In genomic region chr7:129553861-129554530, GRCh38 we compare ENCODE assay signal across 9 cellular contexts. TPM values are rescaled to one million over a fixed set of nuclear protein-coding genes. Genes with fewer than 3 reads are reported as not detected.
A peak's percentile ranks its signal among the peaks of the same experiment; 100 is the strongest.
DNase-seq lines count a peak whose midpoint lies in the region; ATAC-seq lines count a peak whose summit lies in the region.
"Had no signal": no experiment of that assay in that cellular context is flagged by ENCODE, and none has a peak within 500 bp of the region (broad histone marks: within the 10 kb centered on the region; RNA-seq: fewer than 3 reads in every experiment).

No MANE protein-coding gene starts in this region.

- ATAC-seq in HG03025 (IDR thresholded peaks at IDR 0.05; ENCODE audit: low FRiP score, unreplicated experiment): no peak
- ATAC-seq in HG02678 (IDR thresholded peaks at IDR 0.05; ENCODE audit: unreplicated experiment): no peak
- ATAC-seq in GM18498 (IDR thresholded peaks at IDR 0.05; ENCODE audit: unreplicated experiment): no peak

- DNase-seq in Daoy (ENCODE audit: low read depth) (peak; percentile 89), NCI-H2171 (lab: John Stamatoyannopoulos, UW) (peak; percentile 5), lung microvascular endothelial cell (ENCODE audit: low read depth in 2 of 2) (peak; percentile 43 to 65), NOMO-1 treated with dmso at 0.1 percent for 144 hours (lab: John Stamatoyannopoulos, UW; ENCODE audit: unreplicated experiment) (no peak)
- peak; percentile 44 for DNase-seq in activated CD8-positive, alpha-beta memory T cell treated with anti-CD3 and anti-CD28 coated beads, Interleukin-2, amount 50 U/mL, for 4 hours

RNA-seq across cellular contexts. Expression of gene SMKR1, which starts 51.7 kb away (rescaled TPM):
- 2.2 and 2.7 TPM in 2 replicates for total RNA-seq in Daoy (2014; rRNA removed; shearing (Covaris generic))
- 0.20 and 0.22 TPM in 2 replicates for total RNA-seq in lung microvascular endothelial cell
- total RNA-seq: cardiac muscle cell had no signal

RNA-seq across cellular contexts. Expression of gene NRF1, which starts 57.5 kb away (rescaled TPM):
- total RNA-seq in Daoy (2014; rRNA removed; shearing (Covaris generic)): 10.7 and 15.7 TPM in 2 replicates
- 7.8 and 12.9 TPM in 2 replicates for total RNA-seq in lung microvascular endothelial cell
